ENCODE assay signal across 19 cellular contexts in the genomic region with DNA sequence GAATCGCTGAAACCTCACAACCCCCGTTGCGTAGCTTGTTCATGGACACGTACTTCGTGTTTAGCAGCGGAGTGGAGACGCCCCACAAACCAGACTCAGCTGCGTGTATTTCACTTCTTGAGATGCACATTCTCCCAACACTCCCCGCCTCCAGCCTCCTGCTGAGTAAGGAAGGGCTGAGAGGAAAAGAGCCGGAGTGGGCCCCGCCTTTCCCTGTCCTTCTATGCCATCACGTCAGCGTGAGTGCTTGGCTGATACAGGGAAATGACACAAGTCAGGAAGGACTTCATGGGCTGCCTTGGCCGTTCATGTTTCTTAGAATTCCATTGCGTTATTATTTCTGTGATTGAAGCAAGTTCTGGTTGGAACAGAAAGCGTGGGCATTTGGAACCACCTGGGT.
DNase-seq lines count a peak whose midpoint lies in the region; ATAC-seq and TF ChIP-seq lines count a peak whose summit lies in the region.
"Had no signal": no experiment of that assay in that cellular context is flagged by ENCODE, and none has a peak within 500 bp of the region (broad histone marks: within the 10 kb centered on the region; RNA-seq: fewer than 3 reads in every experiment).

No MANE protein-coding gene starts in this region.

- H3K9me3 ChIP-seq in heart right ventricle (no peaks in the 10 kb centered on the region), left ventricle myocardium inferior (replicated peaks) (no peaks in the 10 kb centered on the region), transverse colon (no peaks in the 10 kb centered on the region), smooth muscle cell (replicated peaks; ENCODE audit: low read depth) (no peaks in the 10 kb centered on the region)
- H3K9me3 ChIP-seq: A549, upper lobe of left lung had no signal

- H3K4me2 ChIP-seq in smooth muscle cell, result no peak overlapping the region
- H3K4me2 ChIP-seq: A549 had no signal

- H3F3A ChIP-seq in smooth muscle cell (ENCODE audit: low read depth), result no peaks in the 10 kb centered on the region

- H3K27ac ChIP-seq in heart right ventricle, result no peak overlapping the region
- H3K27ac ChIP-seq in left ventricle myocardium inferior (replicated peaks), result no peak overlapping the region
- H3K27ac ChIP-seq in transverse colon, result no peak overlapping the region
- H3K27ac ChIP-seq in smooth muscle cell (ENCODE audit: low read depth), result no peak overlapping the region
- H3K27ac ChIP-seq: upper lobe of left lung had no signal

- in situ Hi-C loops in transverse colon (cut with MboI; ENCODE audit: low pct_ligation_motif_present in 1 of 4, low pct_unique_long_range_greater_than_20kb in 1 of 4, low sequenced_read_pairs in 3 of 4), result no loop called here

- H3K27ac Mint-ChIP-seq in activated naive CD4-positive, alpha-beta T cell treated with anti-CD3 and anti-CD28 coated beads, Interleukin-2, amount 50 U/mL, for 72 hours, result no peak overlapping the region
- H3K27ac Mint-ChIP-seq: stimulated activated effector memory CD8-positive, alpha-beta T cell treated with anti-CD3 and anti-CD28 coated beads, Interleukin-12 subunit alpha, Interleukin-12 subunit beta, amount 100 ng/mL, for 72 hours had no signal

- peak in 7 of 8 donors; percentile 49 to 71 (median 61) for ATAC-seq in heart right ventricle
- no peak for ATAC-seq in activated naive CD4-positive, alpha-beta T cell treated with anti-CD3 and anti-CD28 coated beads, Interleukin-2, amount 50 U/mL, for 72 hours
- ATAC-seq: stimulated activated effector memory CD8-positive, alpha-beta T cell treated with anti-CD3 and anti-CD28 coated beads, Interleukin-12 subunit alpha, Interleukin-12 subunit beta, amount 100 ng/mL, for 72 hours had no signal

- H2AFZ ChIP-seq in smooth muscle cell (ENCODE audit: low read depth), result no peak overlapping the region

- no peak overlapping the region for H3K9ac ChIP-seq in smooth muscle cell (ENCODE audit: low read depth)

- intact Hi-C loops in heart right ventricle (cut with DNase I), result loop anchor here in 1 of 10 donors (10.0 kb wide), 1 partner anchor 53 kb away; no protein-coding TSS in a partner anchor
- intact Hi-C loops in left ventricle myocardium inferior (cut with micrococcal nuclease), result no loop called here
- intact Hi-C loops in transverse colon (cut with DNase I; ENCODE audit: low total_unique reads), result no loop called here

- no peak for TF ChIP-seq POLR2A in transverse colon (IDR thresholded peaks at IDR 0.05)

- no peaks in the 10 kb centered on the region for H3K79me2 ChIP-seq in smooth muscle cell (ENCODE audit: low read depth)

- no peaks in the 10 kb centered on the region for H3K9me3 Mint-ChIP-seq in activated naive CD4-positive, alpha-beta T cell treated with anti-CD3 and anti-CD28 coated beads, Interleukin-2, amount 50 U/mL, for 72 hours
- H3K9me3 Mint-ChIP-seq: brain; stimulated activated effector memory CD8-positive, alpha-beta T cell treated with anti-CD3 and anti-CD28 coated beads, Interleukin-12 subunit alpha, Interleukin-12 subunit beta, amount 100 ng/mL, for 72 hours had no signal

- TF ChIP-seq EP300 in transverse colon (IDR thresholded peaks at IDR 0.05; ENCODE audit: low read depth), result no peak

- DNase-seq in heart right ventricle, result no peak
- DNase-seq in left ventricle myocardium inferior, result no peak
- peak; percentile 12 for DNase-seq in RKO (ENCODE audit: low spot score)
- peak; percentile 20 to 23 for DNase-seq in foreskin fibroblast
- DNase-seq in transverse colon, result peak; percentile 32
- no peak for DNase-seq in activated naive CD4-positive, alpha-beta T cell (lab: John Stamatoyannopoulos, UW)
- no peak for DNase-seq in smooth muscle cell (lab: John Stamatoyannopoulos, UW; ENCODE audit: unreplicated experiment)
- DNase-seq in activated naive CD4-positive, alpha-beta T cell treated with anti-CD3 and anti-CD28 coated beads, Interleukin-2, amount 50 U/mL, for 72 hours (ENCODE audit: low spot score in 2 of 2), result no peak
- DNase-seq: activated CD4-positive, alpha-beta T cell treated with anti-CD3 and anti-CD28 coated beads for 1 hour; activated naive CD4-positive, alpha-beta T cell treated with Interleukin-2 at 50 U/mL for 16 hours; effector CD8-positive, alpha-beta T cell; foreskin melanocyte; MV-4-11; nucleus accumbens; SIG-M5 had no signal

- 45 to 54% methylated on average over 16 of the region's 16 CpGs for whole genome bisulfite sequencing in heart right ventricle, 2 donors
- WGBS in transverse colon (ENCODE audit: low coverage in 1 of 2), 2 donors, result 70% methylated on average over 16 of the region's 16 CpGs; no CpG with 5 or more reads in 1 of the 2 donors
- 65% methylated on average over 16 of the region's 16 CpGs for WGBS in smooth muscle cell (ENCODE audit: low lambda C conversion rate)

- no peak overlapping the region for H3K4me3 ChIP-seq in heart right ventricle
- no peak overlapping the region for H3K4me3 ChIP-seq in left ventricle myocardium inferior
- H3K4me3 ChIP-seq in foreskin fibroblast (ENCODE audit: low read depth in 1 of 2, low read length in 2 of 2), result no peak overlapping the region
- H3K4me3 ChIP-seq in transverse colon, result no peak overlapping the region
- H3K4me3 ChIP-seq in smooth muscle cell, result no peak overlapping the region
- H3K4me3 ChIP-seq: A549, upper lobe of left lung had no signal

- H3K27me3 ChIP-seq in heart right ventricle, result peaks cover 0 to 43% (median 18%) of the 10 kb centered on the region in 7 donors
- H3K27me3 ChIP-seq in left ventricle myocardium inferior (ENCODE audit: low read depth), result peaks cover 58% of the 10 kb centered on the region
- H3K27me3 ChIP-seq in transverse colon, result no peaks in the 10 kb centered on the region
- no peaks in the 10 kb centered on the region for H3K27me3 ChIP-seq in smooth muscle cell (ENCODE audit: low read depth)
- H3K27me3 ChIP-seq: upper lobe of left lung had no signal

- H3K4me1 ChIP-seq in heart right ventricle, result peaks cover 0 to 6% (median 0%) of the 10 kb centered on the region in 9 donors
- H3K4me1 ChIP-seq in left ventricle myocardium inferior, result peaks cover 7% of the 10 kb centered on the region
- no peaks in the 10 kb centered on the region for H3K4me1 ChIP-seq in transverse colon
- H3K4me1 ChIP-seq in smooth muscle cell (ENCODE audit: low read depth), result no peaks in the 10 kb centered on the region

- no peaks in the 10 kb centered on the region for H3K36me3 Mint-ChIP-seq in activated naive CD4-positive, alpha-beta T cell treated with anti-CD3 and anti-CD28 coated beads, Interleukin-2, amount 50 U/mL, for 72 hours
- H3K36me3 Mint-ChIP-seq: brain; stimulated activated effector memory CD8-positive, alpha-beta T cell treated with anti-CD3 and anti-CD28 coated beads, Interleukin-12 subunit alpha, Interleukin-12 subunit beta, amount 100 ng/mL, for 72 hours had no signal

- H3K36me3 ChIP-seq in heart right ventricle (no peaks in the 10 kb centered on the region), left ventricle myocardium inferior (no peaks in the 10 kb centered on the region), transverse colon (no peaks in the 10 kb centered on the region), smooth muscle cell (ENCODE audit: low read depth) (no peaks in the 10 kb centered on the region)
- H3K36me3 ChIP-seq: upper lobe of left lung had no signal

- TF ChIP-seq CTCF in heart right ventricle (IDR thresholded peaks at IDR 0.05) (no peak), left ventricle myocardium inferior (IDR thresholded peaks at IDR 0.05; ENCODE audit: borderline replicate concordance) (no peak), foreskin fibroblast (IDR thresholded peaks at IDR 0.05; ENCODE audit: low read depth, low read length) (no peak), transverse colon (IDR thresholded peaks at IDR 0.05) (no peak), smooth muscle cell (IDR thresholded peaks at IDR 0.05; ENCODE audit: borderline replicate concordance, insufficient read depth, poor library complexity, severe bottlenecking) (no peak)

- H4K20me1 ChIP-seq in smooth muscle cell (ENCODE audit: low read depth), result no peaks in the 10 kb centered on the region

Comparison
In these comparisons a context has a peak if more than half of its experiments do, and no peak if none do; other contexts are left out.
1. ATAC-seq: peak in heart right ventricle (7 of 8); none in activated naive CD4-positive, alpha-beta T cell treated with anti-CD3 and anti-CD28 coated beads, Interleukin-2, amount 50 U/mL, for 72 hours (0 of 2).
2. DNase-seq: peak in RKO (single experiment), foreskin fibroblast (2 of 2) and transverse colon (single experiment); none in heart right ventricle (0 of 2), left ventricle myocardium inferior (single experiment), activated naive CD4-positive, alpha-beta T cell (0 of 4), smooth muscle cell (single experiment) and activated naive CD4-positive, alpha-beta T cell treated with anti-CD3 and anti-CD28 coated beads, Interleukin-2, amount 50 U/mL, for 72 hours (0 of 2).